15 cellular contexts compared by ENCODE assay signal in genomic region chr5:53642006-53642405, GRCh38.
DNase-seq lines count a peak whose midpoint lies in the region; TF ChIP-seq lines count a peak whose summit lies in the region.
"Had no signal": no experiment of that assay in that cellular context is flagged by ENCODE, and none has a peak within 500 bp of the region (broad histone marks: within the 10 kb centered on the region; RNA-seq: fewer than 3 reads in every experiment).

No MANE protein-coding gene starts in this region.

- no peak overlapping the region for H3K27ac ChIP-seq in GM23248

- no peak for TF ChIP-seq CTCF in cardiac fibroblast (IDR thresholded peaks at IDR 0.05; ENCODE audit: low read depth, low read length)

- 0 out of 2 replicates have a peak, but pooled peaks cover 2% of the 10 kb centered on the region for H3K79me2 ChIP-seq in GM23248 (ENCODE audit: insufficient read depth)

- no peaks in the 10 kb centered on the region for H3K9me3 ChIP-seq in GM23248 (ENCODE audit: low read depth)

- H3K4me2 ChIP-seq in GM23248 (ENCODE audit: unreplicated experiment), result peak overlapping the region; percentile 37
- H3K4me2 ChIP-seq: smooth muscle cell had no signal

- H4K20me1 ChIP-seq in GM23248 (ENCODE audit: insufficient read depth), result 0 out of 2 replicates have a peak, but pooled peaks cover 3% of the 10 kb centered on the region

- DNase-seq in GM23248 (peak; percentile 41), M059J (ENCODE audit: low read depth) (peak; percentile 57), cardiac fibroblast (ENCODE audit: low read depth in 2 of 2) (peak; percentile 37 to 47), renal cortical epithelial cell (ENCODE audit: low read depth) (peak; percentile 38), HuH-7.5 (ENCODE audit: low spot score) (no peak), AML-193 (lab: John Stamatoyannopoulos, UW) (no peak), GDM1 (lab: John Stamatoyannopoulos, UW) (no peak)
- DNase-seq: activated CD4-positive, alpha-beta T cell treated with anti-CD3 and anti-CD28 coated beads for 1 hour; activated T-cell treated with anti-CD3 and anti-CD28 coated beads for 4 hours; amygdala; effector CD8-positive, alpha-beta T cell; GOT3; NCI-H146; NCI-H774 had no signal

- 0 out of 2 replicates have a peak, but pooled peaks cover 9% of the 10 kb centered on the region for H3F3A ChIP-seq in GM23248 (ENCODE audit: insufficient read depth)

- H3K27me3 ChIP-seq in GM23248 (replicated peaks; ENCODE audit: insufficient read depth), result no peaks in the 10 kb centered on the region

- in situ Hi-C loops in GM23248 (cut with MboI), result no loop called here

- no peak overlapping the region for H3K9ac ChIP-seq in GM23248

- peaks cover 20% of the 10 kb centered on the region; the same call in 1 of the 2 replicates for H3K36me3 ChIP-seq in GM23248 (ENCODE audit: low read depth)

- H2AFZ ChIP-seq in GM23248, result no peak overlapping the region

- H3K4me1 ChIP-seq in GM23248 (ENCODE audit: insufficient read depth), result peaks cover 16% of the 10 kb centered on the region

- WGBS in GM23248 (ENCODE audit: low coverage in 1 of 2, low lambda C conversion rate in 2 of 2, missing lambda C conversion rate in 2 of 2), 2 experiments, result 28 to 29% methylated on average over 2 of the region's 2 CpGs

- no peaks in the 10 kb centered on the region; the same call in 1 of the 2 replicates for H3K9me2 ChIP-seq in GM23248 (ENCODE audit: insufficient read depth)

- no peak overlapping the region for H3K4me3 ChIP-seq in GM23248
- H3K4me3 ChIP-seq in cardiac fibroblast (replicated peaks in 1 of 2; ENCODE audit: low read depth in 2 of 2, low read length in 2 of 2), result no peak overlapping the region
- H3K4me3 ChIP-seq: smooth muscle cell had no signal

Comparison
In these comparisons a context has a peak if more than half of its experiments do, and no peak if none do; other contexts are left out.
1. DNase-seq: peak in GM23248 (single experiment), M059J (single experiment), cardiac fibroblast (2 of 2) and renal cortical epithelial cell (single experiment); none in HuH-7.5 (single experiment), AML-193 (0 of 2) and GDM1 (single experiment).